In the genomic region with DNA sequence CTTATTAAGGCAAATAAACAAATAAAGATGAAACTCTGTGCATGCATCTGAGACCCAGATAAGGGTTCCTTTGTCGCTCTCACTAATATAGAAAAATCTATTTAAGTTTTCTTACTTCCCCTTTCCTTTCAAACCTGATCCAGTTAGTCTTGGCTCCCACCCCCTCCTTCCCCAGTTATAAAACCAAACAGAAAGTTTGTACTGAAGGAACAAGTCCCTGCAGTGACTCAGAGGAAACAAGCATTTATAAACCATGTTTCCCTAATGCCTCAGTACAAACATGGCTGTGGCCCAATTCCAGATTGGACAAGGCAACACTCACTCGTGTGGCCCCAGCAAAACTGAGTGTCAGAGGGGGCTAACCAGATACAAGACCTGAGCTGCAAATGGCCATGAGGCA, we compare ENCODE assay signal across 10 cellular contexts.
A peak's percentile ranks its signal among the peaks of the same experiment; 100 is the strongest.
DNase-seq lines count a peak whose midpoint lies in the region; ATAC-seq and TF ChIP-seq lines count a peak whose summit lies in the region.
"Had no signal": no experiment of that assay in that cellular context is flagged by ENCODE, and none has a peak within 500 bp of the region (broad histone marks: within the 10 kb centered on the region; RNA-seq: fewer than 3 reads in every experiment).

No MANE protein-coding gene starts in this region.

- H2AFZ ChIP-seq in fibroblast of lung (ENCODE audit: low read length) = peak overlapping the region; percentile 68

- peak; percentile 31 to 76 for DNase-seq in NOMO-1 (lab: John Stamatoyannopoulos, UW; ENCODE audit: unreplicated experiment in 2 of 2)
- DNase-seq in fibroblast of lung (ENCODE audit: low read depth in 2 of 2) = peak; percentile 72 to 74
- no peak for DNase-seq in suprapubic skin (ENCODE audit: low spot score in 2 of 2)
- DNase-seq in activated CD8-positive, alpha-beta memory T cell treated with anti-CD3 and anti-CD28 coated beads for 24 hours = no peak
- no peak for DNase-seq in activated T-cell treated with anti-CD3 and anti-CD28 coated beads, Interleukin-2, amount 50 U/mL, for 72 hours
- no peak for DNase-seq in activated naive CD4-positive, alpha-beta T cell treated with Interleukin-2 at 50 U/mL for 16 hours
- DNase-seq: activated naive CD4-positive, alpha-beta T cell treated with anti-CD3 and anti-CD28 coated beads for 36 hours; immature natural killer cell had no signal

- H3K4me3 Mint-ChIP-seq in activated T-cell treated with anti-CD3 and anti-CD28 coated beads, Interleukin-2, amount 50 U/mL, for 72 hours = no peak overlapping the region
- H3K4me3 Mint-ChIP-seq: activated naive CD4-positive, alpha-beta T cell treated with anti-CD3 and anti-CD28 coated beads for 36 hours; immature natural killer cell had no signal

- H3K27me3 ChIP-seq in fibroblast of lung (ENCODE audit: control insufficient read depth, insufficient read depth, low read length) (no peaks in the 10 kb centered on the region), suprapubic skin (no peaks in the 10 kb centered on the region)

- no peaks in the 10 kb centered on the region for H3K79me2 ChIP-seq in fibroblast of lung (ENCODE audit: control insufficient read depth, insufficient read depth, low read length)

- no peaks in the 10 kb centered on the region for H3K27me3 Mint-ChIP-seq in activated T-cell treated with anti-CD3 and anti-CD28 coated beads, Interleukin-2, amount 50 U/mL, for 72 hours (ENCODE audit: low read depth)

- WGBS in suprapubic skin = 44% methylated on average over 2 of the region's 2 CpGs

- no peaks in the 10 kb centered on the region for H3K36me3 ChIP-seq in fibroblast of lung (ENCODE audit: control insufficient read depth, insufficient read depth, low read length)
- no peaks in the 10 kb centered on the region for H3K36me3 ChIP-seq in suprapubic skin

- ATAC-seq in GM21390 (IDR thresholded peaks at IDR 0.05; ENCODE audit: unreplicated experiment) (peak; percentile 52), GM19397 (IDR thresholded peaks at IDR 0.05; ENCODE audit: unreplicated experiment) (no peak)
- no peak for ATAC-seq in activated T-cell treated with anti-CD3 and anti-CD28 coated beads, Interleukin-2, amount 50 U/mL, for 72 hours (replicated peaks in 1 of 2)

- no peak for TF ChIP-seq CTCF in fibroblast of lung (conservative IDR thresholded peaks at IDR 0.05 in 1 of 2, IDR thresholded peaks at IDR 0.05 in 1 of 2; ENCODE audit: low read depth in 1 of 2, low read length in 2 of 2)
- TF ChIP-seq CTCF in suprapubic skin (IDR thresholded peaks at IDR 0.05) = no peak

- peaks cover 5 to 8% of the 10 kb centered on the region in 2 donors for H3K9me3 Mint-ChIP-seq in activated T-cell treated with anti-CD3 and anti-CD28 coated beads, Interleukin-2, amount 50 U/mL, for 72 hours

- no peaks in the 10 kb centered on the region for H3K4me1 Mint-ChIP-seq in activated T-cell treated with anti-CD3 and anti-CD28 coated beads, Interleukin-2, amount 50 U/mL, for 72 hours (ENCODE audit: low read depth)
- H3K4me1 Mint-ChIP-seq: immature natural killer cell had no signal

- no peak for TF ChIP-seq EP300 in suprapubic skin (IDR thresholded peaks at IDR 0.05)

- H3K4me2 ChIP-seq in fibroblast of lung (ENCODE audit: extremely low read depth, insufficient read depth, low read length) = peak overlapping the region; percentile 36

- H3K9ac ChIP-seq in fibroblast of lung (ENCODE audit: insufficient read depth, low read length) = no peak overlapping the region

- H3K9me3 ChIP-seq in fibroblast of lung (ENCODE audit: control insufficient read depth, insufficient read depth, low read depth, low read length) = no peaks in the 10 kb centered on the region
- no peaks in the 10 kb centered on the region for H3K9me3 ChIP-seq in suprapubic skin

- H3K4me3 ChIP-seq in fibroblast of lung (replicated peaks in 1 of 4; ENCODE audit: control extremely low read depth in 1 of 4, insufficient read depth in 1 of 4, low read depth in 3 of 4, low read length in 4 of 4) = no peak overlapping the region
- H3K4me3 ChIP-seq in suprapubic skin = no peak overlapping the region

- no peaks in the 10 kb centered on the region for H4K20me1 ChIP-seq in fibroblast of lung (ENCODE audit: control insufficient read depth, extremely low read depth, insufficient read depth, low read length)

- H3K27ac Mint-ChIP-seq in activated T-cell treated with anti-CD3 and anti-CD28 coated beads, Interleukin-2, amount 50 U/mL, for 72 hours = no peak overlapping the region
- H3K27ac Mint-ChIP-seq: activated naive CD4-positive, alpha-beta T cell treated with anti-CD3 and anti-CD28 coated beads for 36 hours; immature natural killer cell had no signal

- H3K27ac ChIP-seq in fibroblast of lung (ENCODE audit: insufficient read depth, low read length) (no peak overlapping the region), suprapubic skin (peak overlapping the region; percentile 11)

- H3K36me3 Mint-ChIP-seq in activated T-cell treated with anti-CD3 and anti-CD28 coated beads, Interleukin-2, amount 50 U/mL, for 72 hours (ENCODE audit: insufficient read depth in 2 of 2) = peaks cover 5% of the 10 kb centered on the region in 2 donors
- H3K36me3 Mint-ChIP-seq: immature natural killer cell had no signal

- H3K4me1 ChIP-seq in fibroblast of lung (ENCODE audit: control insufficient read depth, extremely low read depth, insufficient read depth, low read length) (peaks cover 6% of the 10 kb centered on the region), suprapubic skin (peaks cover 6% of the 10 kb centered on the region)

- no peak for TF ChIP-seq POLR2A in suprapubic skin (IDR thresholded peaks at IDR 0.05)

Comparison
In these comparisons a context has a peak if more than half of its experiments do, and no peak if none do; other contexts are left out.
1. DNase-seq: peak in NOMO-1 (2 of 2) and fibroblast of lung (2 of 2); none in suprapubic skin (0 of 2), activated CD8-positive, alpha-beta memory T cell treated with anti-CD3 and anti-CD28 coated beads for 24 hours (single experiment), activated T-cell treated with anti-CD3 and anti-CD28 coated beads, Interleukin-2, amount 50 U/mL, for 72 hours (0 of 2) and activated naive CD4-positive, alpha-beta T cell treated with Interleukin-2 at 50 U/mL for 16 hours (single experiment).